In genomic region chr12:116539361-116539771, GRCh38 we compare ENCODE assay signal across 12 cellular contexts. TPM values are rescaled to one million over a fixed set of nuclear protein-coding genes. Genes with fewer than 3 reads are reported as not detected.
DNase-seq lines count a peak whose midpoint lies in the region; TF ChIP-seq lines count a peak whose summit lies in the region.
"Had no signal": no experiment of that assay in that cellular context is flagged by ENCODE, and none has a peak within 500 bp of the region (broad histone marks: within the 10 kb centered on the region; RNA-seq: fewer than 3 reads in every experiment).

No MANE protein-coding gene starts in this region.

- no peaks in the 10 kb centered on the region for H3K36me3 ChIP-seq in esophagus (ENCODE audit: control insufficient read depth in 2 of 2, insufficient read depth in 2 of 2, low read length in 1 of 2)
- H3K36me3 ChIP-seq in neural progenitor cell = no peaks in the 10 kb centered on the region
- H3K36me3 ChIP-seq in brain microvascular endothelial cell (replicated peaks) = no peaks in the 10 kb centered on the region

- peak overlapping the region; percentile 59 for H3K4me2 ChIP-seq in neural progenitor cell

- CTCF ChIA-PET in activated CD4-positive, alpha-beta memory T cell treated with anti-CD3 and anti-CD28 coated beads for 36 hours (lab: Charles Lee) = interaction anchor here (0.6 to 1.8 kb wide), 3 partner anchors 20 to 412 kb away, joined by 3 to 4 read pairs (median 3); no protein-coding TSS in a partner anchor

- H3K27ac ChIP-seq in esophagus (ENCODE audit: low read depth in 2 of 2, low read length in 1 of 2) (peak overlapping the region; percentile 56 to 61), neural progenitor cell (no peak overlapping the region), brain microvascular endothelial cell (no peak overlapping the region)
- H3K27ac ChIP-seq: testis had no signal

- no peaks in the 10 kb centered on the region for H3K27me3 Mint-ChIP-seq in neural progenitor cell (ENCODE audit: insufficient read depth, low read depth)
- H3K27me3 Mint-ChIP-seq in activated CD4-positive, alpha-beta memory T cell treated with anti-CD3 and anti-CD28 coated beads for 36 hours = no peaks in the 10 kb centered on the region

- peaks cover 35% of the 10 kb centered on the region for H3F3A ChIP-seq in neural progenitor cell (ENCODE audit: low read depth)

- H4K20me1 ChIP-seq in neural progenitor cell (ENCODE audit: low read depth) = peaks cover 16% of the 10 kb centered on the region

- TF ChIP-seq CTCF in neural progenitor cell (IDR thresholded peaks at IDR 0.05) (no peak), brain microvascular endothelial cell (IDR thresholded peaks at IDR 0.05; ENCODE audit: low read depth, low read length, missing control alignments) (no peak)

- H2AFZ ChIP-seq in neural progenitor cell (replicated peaks) = no peak overlapping the region

- in situ Hi-C loops in brain microvascular endothelial cell (cut with HindIII; ENCODE audit: low pct_ligation_motif_present, low sequenced_read_pairs) = no loop called here

- peaks cover 0 to 8% of the 10 kb centered on the region in 2 donors for H3K4me1 ChIP-seq in esophagus (ENCODE audit: control insufficient read depth in 2 of 2, insufficient read depth in 2 of 2, low read length in 1 of 2)
- H3K4me1 ChIP-seq in neural progenitor cell = peaks cover 23% of the 10 kb centered on the region

- H3K9me3 Mint-ChIP-seq in neural progenitor cell = no peaks in the 10 kb centered on the region
- peaks cover 4% of the 10 kb centered on the region for H3K9me3 Mint-ChIP-seq in activated CD4-positive, alpha-beta memory T cell treated with anti-CD3 and anti-CD28 coated beads for 36 hours

- no peaks in the 10 kb centered on the region for H3K9me3 ChIP-seq in esophagus (ENCODE audit: control insufficient read depth in 2 of 2, insufficient read depth in 1 of 2, low read depth in 1 of 2, low read length in 1 of 2)
- no peaks in the 10 kb centered on the region for H3K9me3 ChIP-seq in neural progenitor cell (ENCODE audit: low read depth)
- H3K9me3 ChIP-seq: testis had no signal

- POLR2A ChIA-PET in activated CD4-positive, alpha-beta memory T cell treated with anti-CD3 and anti-CD28 coated beads for 36 hours (lab: Charles Lee) = interaction anchor here (0.6 kb wide), 1 partner anchor 267 kb away, joined by 3 read pairs; no protein-coding TSS in a partner anchor

- DNase-seq in DMS53 treated with DMSO at 0.1 percent for 48 hours (lab: John Stamatoyannopoulos, UW; ENCODE audit: unreplicated experiment) (peak; percentile 93), NCI-H510A (lab: John Stamatoyannopoulos, UW) (peak; percentile 37), neural progenitor cell (ENCODE audit: low spot score) (no peak), NCI-H526 (lab: John Stamatoyannopoulos, UW) (no peak), brain microvascular endothelial cell (no peak), hepatic stellate cell (ENCODE audit: low spot score) (no peak)
- no peak for DNase-seq in activated CD4-positive, alpha-beta memory T cell treated with anti-CD3 and anti-CD28 coated beads for 36 hours
- DNase-seq: activated CD8-positive, alpha-beta memory T cell treated with anti-CD3 and anti-CD28 coated beads, Interleukin-2, amount 50 U/mL, for 48 hours; cortex of kidney had no signal

- no peak overlapping the region for H3K27ac Mint-ChIP-seq in neural progenitor cell
- no peak overlapping the region for H3K27ac Mint-ChIP-seq in activated CD4-positive, alpha-beta memory T cell treated with anti-CD3 and anti-CD28 coated beads for 36 hours

- no peaks in the 10 kb centered on the region for H3K79me2 ChIP-seq in neural progenitor cell (ENCODE audit: low read depth)

- intact Hi-C loops in activated CD4-positive, alpha-beta memory T cell treated with anti-CD3 and anti-CD28 coated beads for 36 hours (cut with micrococcal nuclease) = loop anchor here (10.0 kb wide), 1 partner anchor 55 kb away; no protein-coding TSS in a partner anchor

- H3K4me3 Mint-ChIP-seq in neural progenitor cell = no peak overlapping the region
- H3K4me3 Mint-ChIP-seq in activated CD4-positive, alpha-beta memory T cell treated with anti-CD3 and anti-CD28 coated beads for 36 hours = no peak overlapping the region

- H3K4me3 ChIP-seq in esophagus (ENCODE audit: low read depth in 1 of 2, low read length in 2 of 2) (no peak overlapping the region), neural progenitor cell (no peak overlapping the region), brain microvascular endothelial cell (ENCODE audit: low read depth, low read length) (no peak overlapping the region)
- H3K4me3 ChIP-seq: testis had no signal

- peaks cover 62% of the 10 kb centered on the region for H3K4me1 Mint-ChIP-seq in neural progenitor cell
- H3K4me1 Mint-ChIP-seq in activated CD4-positive, alpha-beta memory T cell treated with anti-CD3 and anti-CD28 coated beads for 36 hours (ENCODE audit: low read depth) = peaks cover 22% of the 10 kb centered on the region

- H3K36me3 Mint-ChIP-seq in neural progenitor cell = no peaks in the 10 kb centered on the region
- no peaks in the 10 kb centered on the region for H3K36me3 Mint-ChIP-seq in activated CD4-positive, alpha-beta memory T cell treated with anti-CD3 and anti-CD28 coated beads for 36 hours

- no peak overlapping the region for H3K9ac ChIP-seq in neural progenitor cell

- 18 to 30% methylated on average over 1 of the region's 1 CpG for whole genome bisulfite sequencing in esophagus, 2 donors

- H3K27me3 ChIP-seq in esophagus (ENCODE audit: control insufficient read depth in 1 of 2, insufficient read depth in 2 of 2, low read length in 2 of 2) = no peaks in the 10 kb centered on the region
- H3K27me3 ChIP-seq in neural progenitor cell = no peaks in the 10 kb centered on the region
- no peaks in the 10 kb centered on the region for H3K27me3 ChIP-seq in brain microvascular endothelial cell (replicated peaks)
- H3K27me3 ChIP-seq: testis had no signal

RNA-seq across cellular contexts. Expression of gene MAP1LC3B2, which starts 19.8 kb away (rescaled TPM):
- polyA plus RNA-seq in esophagus = 1 to 10 TPM; 1.0 to 1.9 TPM
- total RNA-seq in neural progenitor cell (ENCODE audit: low replicate concordance) = 0.39 and 1.5 TPM in 2 replicates
- total RNA-seq in activated CD4-positive, alpha-beta memory T cell treated with anti-CD3 and anti-CD28 coated beads for 36 hours = 1 to 10 TPM in 1 of 2 experiments, under 1 TPM in 1; 0.78 to 1.2 TPM
- total RNA-seq: liver had no signal

Comparison
In these comparisons a context has a peak if more than half of its experiments do, and no peak if none do; other contexts are left out.
1. DNase-seq: peak in DMS53 treated with DMSO at 0.1 percent for 48 hours (single experiment) and NCI-H510A (single experiment); none in neural progenitor cell (single experiment), NCI-H526 (0 of 2), brain microvascular endothelial cell (single experiment), hepatic stellate cell (single experiment) and activated CD4-positive, alpha-beta memory T cell treated with anti-CD3 and anti-CD28 coated beads for 36 hours (single experiment).
2. H3K27ac ChIP-seq: peak in esophagus (2 of 2); none in neural progenitor cell (single experiment) and brain microvascular endothelial cell (single experiment).